Comparison of ENCODE assay signal across 18 cellular contexts in genomic region chr12:53867216-53868012, GRCh38.
DNase-seq lines count a peak whose midpoint lies in the region; ATAC-seq, FAIRE-seq and TF ChIP-seq lines count a peak whose summit lies in the region.
"Had no signal": no experiment of that assay in that cellular context is flagged by ENCODE, and none has a peak within 500 bp of the region (broad histone marks: within the 10 kb centered on the region; RNA-seq: fewer than 3 reads in every experiment).

No MANE protein-coding gene starts in this region.

- WGBS in prostate gland, result 21% methylated on average over 3 of the region's 3 CpGs
- WGBS in ovary, 3 donors, result 15 to 73% (median 19%) methylated on average over 3 of the region's 3 CpGs

- TF ChIP-seq POLR2A in prostate gland (IDR thresholded peaks at IDR 0.05) (no peak), ovary (IDR thresholded peaks at IDR 0.05) (no peak)

- H3K27me3 ChIP-seq in prostate gland (replicated peaks; ENCODE audit: insufficient read depth) (no peaks in the 10 kb centered on the region), ovary (no peaks in the 10 kb centered on the region)
- H3K27me3 ChIP-seq: brain microvascular endothelial cell had no signal

- H3K9me3 ChIP-seq in prostate gland (no peaks in the 10 kb centered on the region), ovary (no peaks in the 10 kb centered on the region)
- H3K9me3 ChIP-seq: tibial nerve had no signal

- peak; percentile 12 for DNase-seq in DMS53 (lab: John Stamatoyannopoulos, UW)
- no peak for DNase-seq in DMS53 treated with DMSO at 0.1 percent for 48 hours (lab: John Stamatoyannopoulos, UW; ENCODE audit: unreplicated experiment)
- peak; percentile 16 for DNase-seq in RCC 7860 (ENCODE audit: low spot score)
- DNase-seq in glomerular visceral epithelial cell (ENCODE audit: extremely low spot score), result peak; percentile 25
- DNase-seq in stimulated activated naive B cell treated with anti-CD40 and anti-IgM and Interleukin-4, amounts not matched to agents 10 μg/mL and 1 μg/mL and 100 μg/mL, for 72 hours, result peak; percentile 1
- DNase-seq in prostate gland (ENCODE audit: low spot score), result no peak
- no peak for DNase-seq in AML-193 (lab: John Stamatoyannopoulos, UW)
- no peak for DNase-seq in ovary
- DNase-seq: activated CD4-positive, alpha-beta T cell treated with anti-CD3 and anti-CD28 coated beads for 48 hours; activated effector memory CD4-positive, alpha-beta T cell treated with Interleukin-2 at 50 U/mL for 16 hours; brain microvascular endothelial cell; DMS79; NCI-H1436 treated with DMSO at 0.1 percent for 48 hours; NCI-H774; T-cell had no signal

- H3K36me3 ChIP-seq in prostate gland (no peaks in the 10 kb centered on the region), ovary (no peaks in the 10 kb centered on the region)
- H3K36me3 ChIP-seq: brain microvascular endothelial cell, tibial nerve had no signal

- no peak for FAIRE-seq in RCC 7860 (lab: Jason Lieb, UNC)
- FAIRE-seq: A204.1, endometrium had no signal

- peaks cover 0 to 7% of the 10 kb centered on the region in 2 donors for H3K4me1 Mint-ChIP-seq in stimulated activated naive B cell treated with anti-CD40 and anti-IgM and Interleukin-4, amounts not matched to agents 10 μg/mL and 1 μg/mL and 100 μg/mL, for 72 hours
- H3K4me1 Mint-ChIP-seq: T-cell had no signal

- no peak for TF ChIP-seq EP300 in ovary (IDR thresholded peaks at IDR 0.05)

- no peaks in the 10 kb centered on the region for H3K9me3 Mint-ChIP-seq in stimulated activated naive B cell treated with anti-CD40 and anti-IgM and Interleukin-4, amounts not matched to agents 10 μg/mL and 1 μg/mL and 100 μg/mL, for 72 hours
- H3K9me3 Mint-ChIP-seq: T-cell had no signal

- H3K27me3 Mint-ChIP-seq in stimulated activated naive B cell treated with anti-CD40 and anti-IgM and Interleukin-4, amounts not matched to agents 10 μg/mL and 1 μg/mL and 100 μg/mL, for 72 hours, result peaks cover 29 to 40% of the 10 kb centered on the region in 2 donors

- H3K4me3 Mint-ChIP-seq in stimulated activated naive B cell treated with anti-CD40 and anti-IgM and Interleukin-4, amounts not matched to agents 10 μg/mL and 1 μg/mL and 100 μg/mL, for 72 hours, result no peak overlapping the region
- H3K4me3 Mint-ChIP-seq: T-cell had no signal

- no peak overlapping the region for H3K4me3 ChIP-seq in prostate gland
- no peak overlapping the region for H3K4me3 ChIP-seq in ovary
- H3K4me3 ChIP-seq: tibial nerve had no signal

- peak; percentile 71 to 86 for ATAC-seq in stimulated activated naive B cell treated with anti-CD40 and anti-IgM and Interleukin-4, amounts not matched to agents 10 μg/mL and 1 μg/mL and 100 μg/mL, for 72 hours (replicated peaks)
- ATAC-seq: T-cell had no signal

- no peak for TF ChIP-seq CTCF in prostate gland (IDR thresholded peaks at IDR 0.05)
- TF ChIP-seq CTCF in ovary (IDR thresholded peaks at IDR 0.05), result no peak

- no peaks in the 10 kb centered on the region for H3K36me3 Mint-ChIP-seq in stimulated activated naive B cell treated with anti-CD40 and anti-IgM and Interleukin-4, amounts not matched to agents 10 μg/mL and 1 μg/mL and 100 μg/mL, for 72 hours
- H3K36me3 Mint-ChIP-seq: T-cell had no signal

- no peaks in the 10 kb centered on the region for H3K4me1 ChIP-seq in prostate gland (replicated peaks)
- no peaks in the 10 kb centered on the region for H3K4me1 ChIP-seq in ovary (ENCODE audit: insufficient read depth)

- H3K27ac ChIP-seq in prostate gland (no peak overlapping the region), ovary (no peak overlapping the region)
- H3K27ac ChIP-seq: brain microvascular endothelial cell, tibial nerve had no signal

- peak overlapping the region; percentile 86 for H3K27ac Mint-ChIP-seq in stimulated activated naive B cell treated with anti-CD40 and anti-IgM and Interleukin-4, amounts not matched to agents 10 μg/mL and 1 μg/mL and 100 μg/mL, for 72 hours
- H3K27ac Mint-ChIP-seq: T-cell had no signal

- intact Hi-C loops in prostate gland (cut with DNase I), result no loop called here
- intact Hi-C loops in ovary (cut with DNase I), result no loop called here

Comparison
In these comparisons a context has a peak if more than half of its experiments do, and no peak if none do; other contexts are left out.
1. DNase-seq: peak in DMS53 (single experiment), RCC 7860 (single experiment), glomerular visceral epithelial cell (single experiment) and stimulated activated naive B cell treated with anti-CD40 and anti-IgM and Interleukin-4, amounts not matched to agents 10 μg/mL and 1 μg/mL and 100 μg/mL, for 72 hours (single experiment); none in DMS53 treated with DMSO at 0.1 percent for 48 hours (single experiment), prostate gland (single experiment), AML-193 (0 of 2) and ovary (0 of 5).